In the genomic region with DNA sequence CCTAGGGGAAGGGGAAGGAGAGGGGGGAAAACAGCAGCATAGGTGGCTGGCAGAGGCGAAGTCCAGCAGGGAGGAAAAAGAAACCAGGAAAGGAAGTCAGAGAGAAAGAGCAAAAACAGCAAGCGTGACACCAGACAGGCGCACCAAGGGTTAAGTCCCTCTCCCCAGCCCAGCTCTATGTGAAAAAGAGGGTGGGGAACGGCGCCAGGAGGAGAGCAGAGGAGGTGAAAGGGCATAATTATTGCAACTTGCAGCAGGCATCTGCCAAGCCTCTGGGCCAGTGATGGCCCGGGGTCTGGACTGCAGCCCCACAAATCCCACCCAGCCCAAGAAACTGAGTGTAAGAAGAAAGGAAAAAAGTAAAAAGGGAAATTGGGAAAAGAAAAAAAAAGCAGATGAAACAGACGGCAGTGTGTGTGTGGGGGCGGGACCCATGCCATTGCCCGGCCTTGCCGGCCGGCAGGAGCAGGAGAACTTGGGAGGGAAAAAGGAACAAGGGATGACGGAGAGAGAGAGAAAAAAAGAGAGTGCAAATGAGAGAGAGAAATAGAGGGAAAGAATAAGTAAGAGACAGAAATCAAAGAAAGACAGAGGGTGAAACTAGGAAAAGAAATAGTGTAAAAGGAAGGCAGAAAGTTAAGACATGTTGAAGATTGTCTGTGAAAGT, we compare ENCODE assay signal across 18 cellular contexts. TPM values are rescaled to one million over a fixed set of nuclear protein-coding genes. Genes with fewer than 3 reads are reported as not detected.
DNase-seq lines count a peak whose midpoint lies in the region; ATAC-seq, FAIRE-seq and TF ChIP-seq lines count a peak whose summit lies in the region.
"Had no signal": no experiment of that assay in that cellular context is flagged by ENCODE, and none has a peak within 500 bp of the region (broad histone marks: within the 10 kb centered on the region; RNA-seq: fewer than 3 reads in every experiment).

No MANE protein-coding gene starts in this region.

- no peak overlapping the region for H2BK120ac ChIP-seq in H1 (replicated peaks; ENCODE audit: low read depth, low read length)

- no peak overlapping the region for H2AK5ac ChIP-seq in H1 (ENCODE audit: low read depth, low read length)

- H3K36me3 Mint-ChIP-seq in nephron (ENCODE audit: low read depth), result peaks cover 12% of the 10 kb centered on the region

- H3K4me2 ChIP-seq in H1 (ENCODE audit: insufficient read depth in 1 of 2, low read depth in 2 of 2, low read length in 2 of 2), result peak overlapping the region; percentile 50 to 64

- peaks cover 27% of the 10 kb centered on the region for H3K4me1 Mint-ChIP-seq in nephron

- H3K27ac ChIP-seq in HUES6 (ENCODE audit: low read depth, low read length) (no peak overlapping the region), H1 (ENCODE audit: low read depth, low read length) (no peak overlapping the region)
- H3K27ac ChIP-seq: heart right ventricle, spleen had no signal

- peak; percentile 39 for FAIRE-seq in H1 (lab: Jason Lieb, UNC)
- FAIRE-seq: HTR-8/SVneo had no signal

- H4K8ac ChIP-seq in H1 (ENCODE audit: extremely low read depth, insufficient read depth, low read length), result no peak overlapping the region

- H3K27me3 ChIP-seq in BE2C (no peaks in the 10 kb centered on the region), HUES6 (ENCODE audit: control insufficient read depth, insufficient read depth, low read length) (no peaks in the 10 kb centered on the region), H1 (replicated peaks in 1 of 4; ENCODE audit: control insufficient read depth in 3 of 4, extremely low read depth in 1 of 4, insufficient read depth in 3 of 4, low read length in 3 of 4) (no peaks in the 10 kb centered on the region)

- no peak for TF ChIP-seq POLR2A in H1 (IDR thresholded peaks at IDR 0.05; ENCODE audit: control extremely low read depth in 1 of 2, low read depth in 2 of 2, low read length in 2 of 2)
- no peak for TF ChIP-seq POLR2A in GM18505 (IDR thresholded peaks at IDR 0.05; ENCODE audit: borderline replicate concordance, extremely low read depth, insufficient read depth, insufficient read length)

- H2BK12ac ChIP-seq in H1 (ENCODE audit: low read depth, low read length), result no peak overlapping the region

- peak overlapping the region; percentile 57 to 75 (median 63) for H3K4me3 Mint-ChIP-seq in nephron
- H3K4me3 Mint-ChIP-seq: CD8-positive, alpha-beta memory T cell had no signal

- no peak overlapping the region for H2BK5ac ChIP-seq in H1 (ENCODE audit: low read depth, low read length)

- H3K27me3 Mint-ChIP-seq in nephron (ENCODE audit: low read depth), result peaks cover 3% of the 10 kb centered on the region

- H3K9ac ChIP-seq in HUES6 (ENCODE audit: low read length) (no peak overlapping the region), H1 (replicated peaks in 1 of 4; ENCODE audit: extremely low read depth in 1 of 4, low read depth in 3 of 4, low read length in 3 of 4) (no peak overlapping the region)

- H3K9me3 Mint-ChIP-seq in nephron, result peaks cover 36% of the 10 kb centered on the region

- POLR2A ChIA-PET in H1 (lab: Charles Lee; ENCODE audit: partially characterized antibody), result interaction anchor here (0.6 to 0.9 kb wide), 2 partner anchors 12 to 17 kb away, joined by 3 read pairs; no protein-coding TSS in a partner anchor

- CTCF ChIA-PET in H1 (lab: Charles Lee; ENCODE audit: partially characterized antibody), result interaction anchor here (0.7 kb wide), 1 partner anchor 16 kb away, joined by 4 read pairs; no protein-coding TSS in a partner anchor

- H3K4me1 ChIP-seq in BE2C, result no peaks in the 10 kb centered on the region
- peaks cover 10% of the 10 kb centered on the region for H3K4me1 ChIP-seq in HUES6 (ENCODE audit: control insufficient read depth, insufficient read depth, low read length)
- peaks cover 0 to 10% (median 3%) of the 10 kb centered on the region in 4 experiments; a peak in 3 of 7 replicates for H3K4me1 ChIP-seq in H1 (replicated peaks in 1 of 4; ENCODE audit: control insufficient read depth in 3 of 4, insufficient read depth in 4 of 4, low read length in 3 of 4)

- no peak overlapping the region for H3K23ac ChIP-seq in H1 (ENCODE audit: insufficient read length)

- TF ChIP-seq RAD21 in H1 (IDR thresholded peaks at IDR 0.05 in 1 of 2, conservative IDR thresholded peaks at IDR 0.05 in 1 of 2; ENCODE audit: low read depth in 2 of 2, low read length in 2 of 2), result no peak

- H4K5ac ChIP-seq in H1 (ENCODE audit: insufficient read length, low read depth, low read length), result no peak overlapping the region

- H3K4me3 ChIP-seq in BE2C (ENCODE audit: low read depth, low read length), result no peak overlapping the region; the same call in 1 of the 2 replicates
- peak overlapping the region; percentile 20 for H3K4me3 ChIP-seq in HUES6 (ENCODE audit: low read depth, low read length)
- peak overlapping the region; percentile 10 to 57 (median 19); a peak in 5 of 8 replicates for H3K4me3 ChIP-seq in H1 (ENCODE audit: extremely low read depth in 1 of 4, insufficient read depth in 2 of 4, low read depth in 3 of 4, low read length in 4 of 4)
- H3K4me3 ChIP-seq: mucosa of descending colon, spleen had no signal

- DNase-seq in BE2C (peak; percentile 19), H1 (ENCODE audit: low read depth in 1 of 2, low spot score in 2 of 2) (peak in 1 of 2 experiments; percentile 57), GDM1 (lab: John Stamatoyannopoulos, UW) (no peak), HPDE6-E6E7 (ENCODE audit: extremely low spot score) (no peak)
- DNase-seq: activated CD8-positive, alpha-beta memory T cell treated with anti-CD3 and anti-CD28 coated beads for 24 hours; CD8-positive, alpha-beta memory T cell; effector CD8-positive, alpha-beta T cell; heart right ventricle; mucosa of descending colon; NCI-H1436; spleen; stimulated activated CD8-positive, alpha-beta memory T cell treated with anti-CD3 and anti-CD28 coated beads, Interleukin-4, amount 100 ng/mL, for 48 hours; SW 1271 had no signal

- H2AFZ ChIP-seq in H1 (ENCODE audit: low read length), result no peak overlapping the region

- no peaks in the 10 kb centered on the region for H3K23me2 ChIP-seq in H1 (ENCODE audit: low read depth, low read length)

- TF ChIP-seq CTCF in BE2C (IDR thresholded peaks at IDR 0.05; ENCODE audit: low read depth, low read length), result no peak
- no peak for TF ChIP-seq CTCF in H1 (IDR thresholded peaks at IDR 0.05; ENCODE audit: control extremely low read depth in 1 of 3, insufficient read depth in 1 of 3, low read depth in 1 of 3, low read length in 3 of 3)
- no peak for TF ChIP-seq CTCF in nephron (IDR thresholded peaks at IDR 0.05; ENCODE audit: unreplicated experiment in 3 of 3)

- H2BK15ac ChIP-seq in H1 (ENCODE audit: low read length), result no peak overlapping the region

- H3K36me3 ChIP-seq in BE2C (no peaks in the 10 kb centered on the region), HUES6 (ENCODE audit: control insufficient read depth, insufficient read depth, low read length) (peaks cover 5% of the 10 kb centered on the region; the same call in 1 of the 2 replicates), H1 (ENCODE audit: control insufficient read depth in 2 of 4, insufficient read depth in 4 of 4, low read length in 3 of 4) (peaks cover 0 to 8% (median 2%) of the 10 kb centered on the region in 4 experiments; a peak in 2 of 8 replicates)
- H3K36me3 ChIP-seq: heart right ventricle, spleen had no signal

- no peak for TF ChIP-seq EP300 in H1 (IDR thresholded peaks at IDR 0.05; ENCODE audit: borderline replicate concordance in 1 of 2, low read depth in 2 of 2, low read length in 2 of 2)

- H2BK20ac ChIP-seq in H1 (ENCODE audit: low read length), result no peak overlapping the region

- H3K56ac ChIP-seq in H1 (replicated peaks; ENCODE audit: insufficient read length, low read depth, low read length), result no peak overlapping the region

- H3K9me3 ChIP-seq in BE2C (no peaks in the 10 kb centered on the region), HUES6 (ENCODE audit: control insufficient read depth, insufficient read depth, low read depth, low read length) (peaks cover 50% of the 10 kb centered on the region), H1 (ENCODE audit: insufficient read depth in 2 of 2, low read depth in 1 of 2, low read length in 1 of 2) (peaks cover 11 to 19% of the 10 kb centered on the region in 2 experiments; a peak in 3 of 4 replicates)
- H3K9me3 ChIP-seq: mucosa of descending colon had no signal

- H3K14ac ChIP-seq in H1 (ENCODE audit: insufficient read length), result no peak overlapping the region

- H3K79me1 ChIP-seq in H1 (ENCODE audit: low read depth, low read length), result no peaks in the 10 kb centered on the region

- no peak overlapping the region for H3K4ac ChIP-seq in H1 (replicated peaks; ENCODE audit: insufficient read length, low read depth, low read length)

- no peak overlapping the region; the same call in 1 of the 2 replicates for H3K18ac ChIP-seq in H1 (ENCODE audit: extremely low read depth, low read length)

- H3K27ac Mint-ChIP-seq in nephron, result peak overlapping the region; percentile 91 to 94 (median 93)

- 3% methylated on average over 7 of the region's 12 CpGs; no CpG with 5 or more reads in 1 of the 2 experiments for WGBS in H1 (ENCODE audit: extremely low coverage in 1 of 2, insufficient coverage in 1 of 2, insufficient read length in 1 of 2, insufficient replicate concordance in 2 of 2, low coverage in 1 of 2, low lambda C conversion rate in 2 of 2, missing lambda C conversion rate in 1 of 2), 2 experiments

- H3K79me2 ChIP-seq in H1 (ENCODE audit: control insufficient read depth in 1 of 2, insufficient read depth in 2 of 2, low read length in 2 of 2), result no peaks in the 10 kb centered on the region

- ATAC-seq in GM21528 (IDR thresholded peaks at IDR 0.05; ENCODE audit: low FRiP score, unreplicated experiment) (no peak), GM18505 (IDR thresholded peaks at IDR 0.05; ENCODE audit: unreplicated experiment) (no peak)
- ATAC-seq: mucosa of descending colon had no signal

- H4K20me1 ChIP-seq in H1 (replicated peaks in 1 of 2; ENCODE audit: control insufficient read depth in 1 of 2, insufficient read depth in 2 of 2, low read length in 2 of 2), result no peaks in the 10 kb centered on the region

- H4K91ac ChIP-seq in H1 (replicated peaks; ENCODE audit: insufficient read length, low read length), result no peak overlapping the region

RNA-seq across cellular contexts. Expression of gene RHOXF2, which starts 14.1 kb away (rescaled TPM):
- polyA plus RNA-seq in BE2C (2012; ENCODE audit: insufficient read depth, insufficient read length, low read depth), result not detected
- not detected in 2 replicates for total RNA-seq in H1 (2021; fragmentation: NEBNext Ultra II Directional; extraction: Animal tissue kit (Norgen Biotek cat#: 25700))
- not detected in 2 replicates for polyA plus RNA-seq in H1 (2011; rRNA removed)
- not detected for polyA plus RNA-seq in H1 (2011; cell fraction: cytosol; rRNA removed)
- not detected for polyA plus RNA-seq in H1 (2011; cell fraction: nucleus; rRNA removed)
- polyA plus RNA-seq in H1 (2012, experiment 1 of 2), result not detected in 4 replicates
- polyA plus RNA-seq in H1 (2012, experiment 2 of 2), result not detected
- polyA plus RNA-seq in H1 (2013, experiment 1 of 2), result not detected
- polyA plus RNA-seq in H1 (2013, experiment 2 of 2), result not detected
- not detected in 2 replicates for polyA minus RNA-seq in H1 (2011; rRNA and poly(A)+ RNA removed)
- not detected for polyA minus RNA-seq in H1 (2011; cell fraction: cytosol; rRNA and poly(A)+ RNA removed)
- polyA minus RNA-seq in H1 (2011; cell fraction: nucleus; rRNA and poly(A)+ RNA removed), result not detected
- total RNA-seq: CD8-positive, alpha-beta memory T cell; heart right ventricle; mucosa of descending colon; spleen had no signal
- polyA plus RNA-seq: CD8-positive, alpha-beta memory T cell; heart right ventricle had no signal

RNA-seq across cellular contexts. Expression of gene RHOXF1, which starts 28.6 kb away (rescaled TPM):
- polyA plus RNA-seq in BE2C (2012; ENCODE audit: insufficient read depth, insufficient read length, low read depth), result 3.3 TPM
- total RNA-seq in H1 (2021; fragmentation: NEBNext Ultra II Directional; extraction: Animal tissue kit (Norgen Biotek cat#: 25700)), result not detected in 2 replicates
- not detected in 2 replicates for polyA plus RNA-seq in H1 (2011; rRNA removed)
- polyA plus RNA-seq in H1 (2011; cell fraction: cytosol; rRNA removed), result 0.27 TPM
- 1.2 TPM for polyA plus RNA-seq in H1 (2011; cell fraction: nucleus; rRNA removed)
- polyA plus RNA-seq in H1 (2012, experiment 1 of 2), result 0.35 to 0.64 TPM in 2 of 4 replicates, not detected in the others
- polyA plus RNA-seq in H1 (2012, experiment 2 of 2), result not detected
- 0.12 TPM for polyA plus RNA-seq in H1 (2013, experiment 1 of 2)
- 0.20 TPM for polyA plus RNA-seq in H1 (2013, experiment 2 of 2)
- polyA minus RNA-seq in H1 (2011; rRNA and poly(A)+ RNA removed), result not detected in 2 replicates
- polyA minus RNA-seq in H1 (2011; cell fraction: cytosol; rRNA and poly(A)+ RNA removed), result not detected
- polyA minus RNA-seq in H1 (2011; cell fraction: nucleus; rRNA and poly(A)+ RNA removed), result not detected
- total RNA-seq: CD8-positive, alpha-beta memory T cell had no signal
- polyA plus RNA-seq: CD8-positive, alpha-beta memory T cell had no signal
